Comparison of ENCODE assay signal across 13 cellular contexts in the genomic region with DNA sequence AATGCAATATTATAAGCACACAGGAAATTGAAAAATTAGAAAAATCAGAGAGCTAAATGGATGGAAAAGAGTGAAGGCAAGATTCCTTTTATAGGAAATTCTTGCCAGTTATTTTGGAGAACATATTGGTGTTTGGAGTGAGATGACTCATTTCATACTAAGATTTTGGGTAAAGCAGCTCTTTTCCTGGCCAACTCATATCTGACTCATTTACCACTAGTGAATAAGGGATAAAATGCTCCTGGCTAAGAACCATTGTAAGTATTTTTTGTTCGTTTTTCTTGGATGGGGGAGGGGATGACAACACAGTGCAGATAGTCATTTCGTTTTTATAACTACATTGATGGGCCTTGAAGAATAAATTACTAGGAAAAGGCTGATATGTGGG.
DNase-seq lines count a peak whose midpoint lies in the region; ATAC-seq and TF ChIP-seq lines count a peak whose summit lies in the region.
"Had no signal": no experiment of that assay in that cellular context is flagged by ENCODE, and none has a peak within 500 bp of the region (broad histone marks: within the 10 kb centered on the region; RNA-seq: fewer than 3 reads in every experiment).

No MANE protein-coding gene starts in this region.

- POLR2A ChIA-PET in PC-3 (lab: Charles Lee; ENCODE audit: unreplicated experiment): no interaction called here

- H3K4me2 ChIP-seq in PC-3 (ENCODE audit: low read length): peak overlapping the region; percentile 89
- H3K4me2 ChIP-seq: KMS-11 had no signal

- H3K4me3 ChIP-seq in PC-3 (ENCODE audit: low read length): peak overlapping the region; percentile 54
- H3K4me3 ChIP-seq in epithelial cell of esophagus (ENCODE audit: low read length): no peak overlapping the region
- H3K4me3 ChIP-seq: pancreas had no signal

- peaks cover 6% of the 10 kb centered on the region for H3F3A ChIP-seq in PC-3 (ENCODE audit: low read length, unreplicated experiment)

- H3K27me3 Mint-ChIP-seq in nephron (ENCODE audit: low read depth): no peaks in the 10 kb centered on the region
- H3K27me3 Mint-ChIP-seq: activated B cell treated with CpG ODN at 0.5 μM for 24 hours had no signal

- peak overlapping the region in 2 of 3 experiments; percentile 23 to 59 for H3K27ac Mint-ChIP-seq in nephron
- H3K27ac Mint-ChIP-seq: activated B cell treated with CpG ODN at 0.5 μM for 24 hours had no signal

- H3K9me3 ChIP-seq in PC-3 (ENCODE audit: low read length): no peaks in the 10 kb centered on the region
- H3K9me3 ChIP-seq: pancreas had no signal

- peak; percentile 76 for DNase-seq in AG20443 (ENCODE audit: low spot score)
- DNase-seq in PC-3: peak; percentile 94
- peak; percentile 83 for DNase-seq in epithelial cell of esophagus (ENCODE audit: low read depth)
- DNase-seq in stimulated activated naive CD4-positive, alpha-beta T cell (lab: John Stamatoyannopoulos, UW): no peak
- no peak for DNase-seq in HT-29 (ENCODE audit: low spot score)
- no peak for DNase-seq in RPMI8226
- DNase-seq: activated B cell treated with CpG ODN at 0.5 μM for 24 hours; activated naive CD4-positive, alpha-beta T cell; DND-41; pancreas had no signal

- H2AFZ ChIP-seq in PC-3 (ENCODE audit: low read length): no peak overlapping the region

- no peaks in the 10 kb centered on the region for H4K20me1 ChIP-seq in PC-3 (ENCODE audit: low read length)

- no peaks in the 10 kb centered on the region for H3K27me3 ChIP-seq in PC-3 (ENCODE audit: low read length)
- H3K27me3 ChIP-seq: pancreas had no signal

- peaks cover 38% of the 10 kb centered on the region for H3K4me1 Mint-ChIP-seq in nephron
- H3K4me1 Mint-ChIP-seq: activated B cell treated with CpG ODN at 0.5 μM for 24 hours had no signal

- no peaks in the 10 kb centered on the region for H3K79me2 ChIP-seq in PC-3 (ENCODE audit: low read length)

- intact Hi-C loops in PC-3 (cut with micrococcal nuclease): loop anchor here (2.0 to 10.0 kb wide), 6 partner anchors 33 to 626 kb away; no protein-coding TSS in a partner anchor

- H3K9ac ChIP-seq in PC-3 (ENCODE audit: low read length): peak overlapping the region; percentile 70
- H3K9ac ChIP-seq: KMS-11 had no signal

- no peak for TF ChIP-seq CTCF in PC-3 (conservative IDR thresholded peaks at IDR 0.05; ENCODE audit: low read depth, low read length)
- TF ChIP-seq CTCF in epithelial cell of esophagus (IDR thresholded peaks at IDR 0.05; ENCODE audit: insufficient read depth, low read depth, low read length, missing control alignments): no peak
- no peak for TF ChIP-seq CTCF in nephron (IDR thresholded peaks at IDR 0.05; ENCODE audit: unreplicated experiment in 3 of 3)

- CTCF ChIA-PET in PC-3 (lab: Charles Lee): no interaction called here

- no TSS peak for BruUV-seq in PC-3 (replicated peaks; lab: Mats Ljungman, UMichigan)

- H3K27ac ChIP-seq in PC-3 (ENCODE audit: low read length): peak overlapping the region; percentile 97
- H3K27ac ChIP-seq: KMS-11, pancreas had no signal

- no peaks in the 10 kb centered on the region for H3K36me3 ChIP-seq in PC-3 (ENCODE audit: low read depth, low read length)
- H3K36me3 ChIP-seq: pancreas had no signal

- peak; percentile 61 for ATAC-seq in PC-3
- no peak for ATAC-seq in GM21576 (IDR thresholded peaks at IDR 0.05; ENCODE audit: unreplicated experiment)

- no peaks in the 10 kb centered on the region for H3K9me2 ChIP-seq in PC-3 (replicated peaks; ENCODE audit: low read length)

- no peak overlapping the region for H3K4me3 Mint-ChIP-seq in nephron
- H3K4me3 Mint-ChIP-seq: activated B cell treated with CpG ODN at 0.5 μM for 24 hours had no signal

- peaks cover 4% of the 10 kb centered on the region for H3K36me3 Mint-ChIP-seq in nephron (ENCODE audit: low read depth)

- peaks cover 50% of the 10 kb centered on the region for H3K4me1 ChIP-seq in PC-3 (ENCODE audit: insufficient read depth, low read length)
- H3K4me1 ChIP-seq: pancreas had no signal

- peaks cover 4% of the 10 kb centered on the region for H3K9me3 Mint-ChIP-seq in nephron

Comparison
In these comparisons a context has a peak if more than half of its experiments do, and no peak if none do; other contexts are left out.
1. DNase-seq: peak in AG20443 (single experiment), PC-3 (single experiment) and epithelial cell of esophagus (single experiment); none in stimulated activated naive CD4-positive, alpha-beta T cell (0 of 6), HT-29 (single experiment) and RPMI8226 (single experiment).